Comparison of ENCODE assay signal across 1 cellular context in genomic region chr14:64761441-64762043, GRCh38.
TF ChIP-seq lines count a peak whose summit lies in the region.

No MANE protein-coding gene starts in this region.

TF ChIP-seq in H1, 55 proteins besides CTCF, POLR2A, EP300 and RAD21 (continued from another document):
- TF ChIP-seq CHD7 (IDR thresholded peaks at IDR 0.05; ENCODE audit: insufficient replicate concordance, low read length) (no peak), TAF7 (optimal IDR thresholded peaks at IDR 0.05; ENCODE audit: borderline replicate concordance, low read depth, low read length) (no peak), BRCA1 (IDR thresholded peaks at IDR 0.05; ENCODE audit: low read depth, low read length) (no peak), PHF8 (conservative IDR thresholded peaks at IDR 0.05; ENCODE audit: low read depth, low read length) (no peak)
TF ChIP-seq in H1: peak in this region for 0.
